8 cellular contexts compared by ENCODE assay signal in genomic region chr14:68937790-68938514, GRCh38. TPM values are rescaled to one million over a fixed set of nuclear protein-coding genes. Genes with fewer than 3 reads are reported as not detected.
DNase-seq lines count a peak whose midpoint lies in the region; ATAC-seq, FAIRE-seq and TF ChIP-seq lines count a peak whose summit lies in the region.

No MANE protein-coding gene starts in this region.

- no peak for TF ChIP-seq CTCF in HEK293 (tag by site-specific recombination; IDR thresholded peaks at IDR 0.05)
- TF ChIP-seq CTCF in GM20000 (IDR thresholded peaks at IDR 0.05; ENCODE audit: extremely low read depth, missing control alignments): no peak

- H3K9me3 Mint-ChIP-seq in activated naive CD4-positive, alpha-beta T cell treated with anti-CD3 and anti-CD28 coated beads, Interleukin-2, amount 50 U/mL, for 72 hours: no peaks in the 10 kb centered on the region

- no peaks in the 10 kb centered on the region for H3K27me3 ChIP-seq in small intestine (ENCODE audit: control insufficient read depth in 2 of 2, insufficient read depth in 2 of 2, low read length in 2 of 2)

- H3K27ac ChIP-seq in HEK293 (ENCODE audit: extremely low read depth, low read depth, low read length): no peak overlapping the region
- peak overlapping the region; percentile 9 to 85 for H3K27ac ChIP-seq in small intestine (ENCODE audit: low read depth in 1 of 2, low read length in 1 of 2)

- H3K9me3 ChIP-seq in HEK293 (ENCODE audit: control insufficient read depth, insufficient read depth, low read depth, low read length) (no peaks in the 10 kb centered on the region), small intestine (ENCODE audit: control insufficient read depth, low read depth) (no peaks in the 10 kb centered on the region)

- H3K4me3 ChIP-seq in HEK293 (ENCODE audit: low read depth, low read length): no peak overlapping the region
- H3K4me3 ChIP-seq in small intestine (ENCODE audit: low read depth in 1 of 2, low read length in 2 of 2): no peak overlapping the region

- H3K36me3 ChIP-seq in HEK293 (ENCODE audit: control insufficient read depth in 2 of 2, insufficient read depth in 1 of 2, low read length in 2 of 2): no peaks in the 10 kb centered on the region
- H3K36me3 ChIP-seq in small intestine (ENCODE audit: control insufficient read depth in 2 of 2, insufficient read depth in 2 of 2, low read length in 2 of 2): no peaks in the 10 kb centered on the region

- no peak for FAIRE-seq in small intestine (lab: Jason Lieb, UNC)

- 19 to 43% (median 34%) methylated on average over 8 of the region's 8 CpGs for WGBS in small intestine, 3 donors

- peak overlapping the region; percentile 50 to 72 for H3K27ac Mint-ChIP-seq in activated naive CD4-positive, alpha-beta T cell treated with anti-CD3 and anti-CD28 coated beads, Interleukin-2, amount 50 U/mL, for 72 hours

- POLR2A ChIA-PET in HEK293 (lab: Yijun Ruan, JAX): no interaction called here

- peaks cover 0 to 4% of the 10 kb centered on the region in 2 donors for H3K36me3 Mint-ChIP-seq in activated naive CD4-positive, alpha-beta T cell treated with anti-CD3 and anti-CD28 coated beads, Interleukin-2, amount 50 U/mL, for 72 hours

- CTCF ChIA-PET in HEK293 (lab: Yijun Ruan, JAX): interaction anchor here (0.6 to 5.1 kb wide), 2 partner anchors 26 to 782 kb away, joined by 5 to 41 read pairs; no protein-coding TSS in a partner anchor

- H3K4me1 ChIP-seq in HEK293 (ENCODE audit: control insufficient read depth, insufficient read depth, low read length) (peaks cover 11% of the 10 kb centered on the region), small intestine (ENCODE audit: control insufficient read depth in 2 of 2, insufficient read depth in 1 of 2, low read depth in 1 of 2, low read length in 1 of 2) (peaks cover 0 to 6% of the 10 kb centered on the region in 2 donors)

- intact Hi-C loops in left cardiac atrium (cut with DNase I): no loop called here

- ATAC-seq in activated naive CD4-positive, alpha-beta T cell treated with anti-CD3 and anti-CD28 coated beads, Interleukin-2, amount 50 U/mL, for 72 hours: peak; percentile 59 to 62
- ATAC-seq in left cardiac atrium: peak; percentile 58 to 61
- no peak for ATAC-seq in HG02884 (IDR thresholded peaks at IDR 0.05; ENCODE audit: unreplicated experiment)

- no peak for DNase-seq in activated naive CD4-positive, alpha-beta T cell treated with anti-CD3 and anti-CD28 coated beads, Interleukin-2, amount 50 U/mL, for 72 hours (ENCODE audit: low spot score in 2 of 2)
- DNase-seq in left cardiac atrium: peak; percentile 85
- peak; percentile 66 for DNase-seq in small intestine
- no peak for DNase-seq in DMS153 treated with DMSO at 0.1 percent for 48 hours (lab: John Stamatoyannopoulos, UW; ENCODE audit: unreplicated experiment)
- DNase-seq in midbrain (lab: John Stamatoyannopoulos, UW): no peak
- DNase-seq in GM20000 (ENCODE audit: low spot score): no peak

TF ChIP-seq in HEK293, 187 proteins besides CTCF, POLR2A, EP300 and RAD21:
- TF ChIP-seq ZNF132 (tag by site-specific recombination; IDR thresholded peaks at IDR 0.05; ENCODE audit: borderline replicate concordance): no peak
- TF ChIP-seq ZIC2 (tag by site-specific recombination; IDR thresholded peaks at IDR 0.05): peak; percentile 70
- TF ChIP-seq ZFHX2 (tag by site-specific recombination; conservative IDR thresholded peaks at IDR 0.05): peak; percentile 41; the same call in 1 of the 2 replicates
- 0 out of 2 replicates have a peak, but pooled peaks have one; percentile 32 for TF ChIP-seq ZNF600 (tag by site-specific recombination; IDR thresholded peaks at IDR 0.05)
- TF ChIP-seq EGR2 (tag by site-specific recombination; IDR thresholded peaks at IDR 0.05; ENCODE audit: low read depth): peak; percentile 23; the same call in 1 of the 2 replicates
- TF ChIP-seq ZNF121 (tag by site-specific recombination; IDR thresholded peaks at IDR 0.05): no peak
- no peak for TF ChIP-seq ZNF2 (tag by site-specific recombination; IDR thresholded peaks at IDR 0.05)
- TF ChIP-seq ZNF433 (tag by site-specific recombination; IDR thresholded peaks at IDR 0.05; ENCODE audit: low read depth): no peak
- no peak for TF ChIP-seq ZNF292 (tag by site-specific recombination; IDR thresholded peaks at IDR 0.05; ENCODE audit: borderline replicate concordance, low read depth)

RNA-seq across cellular contexts. Expression of gene ACTN1, which starts 41.1 kb away (rescaled TPM):
- 100 to 1,000 TPM; 106 to 120 TPM for total RNA-seq in activated naive CD4-positive, alpha-beta T cell treated with anti-CD3 and anti-CD28 coated beads, Interleukin-2, amount 50 U/mL, for 72 hours
- 100 to 1,000 TPM; 160 to 319 TPM for total RNA-seq in left cardiac atrium
- polyA plus RNA-seq in small intestine: 10 to 100 TPM in 2 of 3 donors, 1 to 10 TPM in 1; 6.7 to 55.9 (median 10.3) TPM

Comparison
In these comparisons a context has a peak if more than half of its experiments do, and no peak if none do; other contexts are left out.
1. DNase-seq: peak in left cardiac atrium (single experiment) and small intestine (single experiment); none in activated naive CD4-positive, alpha-beta T cell treated with anti-CD3 and anti-CD28 coated beads, Interleukin-2, amount 50 U/mL, for 72 hours (0 of 2), DMS153 treated with DMSO at 0.1 percent for 48 hours (single experiment), midbrain (single experiment) and GM20000 (single experiment).